ENCODE assay signal across 16 cellular contexts in the genomic region with DNA sequence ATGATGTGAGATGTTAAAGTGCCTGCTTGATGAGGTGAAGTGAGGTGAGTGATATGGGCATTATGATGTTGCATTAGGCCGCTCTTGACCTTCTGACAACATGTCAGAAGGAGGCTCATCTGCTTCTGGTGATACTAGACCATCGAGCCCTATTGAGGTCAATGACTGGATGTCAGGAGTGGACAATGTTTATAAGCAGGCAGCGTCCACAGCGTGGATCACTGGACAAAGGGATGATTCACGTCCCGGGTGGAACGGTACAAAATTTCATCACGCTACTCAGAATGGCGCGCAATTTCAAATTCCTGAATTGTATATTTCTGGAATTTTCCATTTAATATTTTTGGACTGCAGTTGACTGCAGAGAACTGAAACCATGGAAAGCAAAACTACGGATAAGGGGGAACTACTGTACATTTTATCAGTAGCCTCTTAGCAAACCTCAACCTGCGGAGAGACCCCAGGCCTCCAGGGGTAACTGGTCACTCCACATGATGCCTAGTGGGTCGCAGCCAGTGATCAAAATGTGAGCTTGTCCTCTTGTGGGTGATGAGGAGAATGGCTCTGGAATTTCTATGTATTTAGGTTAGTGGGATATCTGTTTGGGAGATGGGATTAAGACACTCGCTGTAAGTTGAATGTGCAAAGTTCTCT. TPM values are rescaled to one million over a fixed set of nuclear protein-coding genes. Genes with fewer than 3 reads are reported as not detected.
DNase-seq lines count a peak whose midpoint lies in the region; ATAC-seq and TF ChIP-seq lines count a peak whose summit lies in the region.
"Had no signal": no experiment of that assay in that cellular context is flagged by ENCODE, and none has a peak within 500 bp of the region (broad histone marks: within the 10 kb centered on the region; RNA-seq: fewer than 3 reads in every experiment).

No MANE protein-coding gene starts in this region.

- peaks cover 31% of the 10 kb centered on the region for H3K27me3 Mint-ChIP-seq in nephron progenitor cell (ENCODE audit: low read depth, poor library complexity)
- H3K27me3 Mint-ChIP-seq: CD4-positive, alpha-beta T cell had no signal

- H3K27me3 ChIP-seq in AG04450 (ENCODE audit: control insufficient read depth, insufficient read depth, low read length) (no peaks in the 10 kb centered on the region), gastroesophageal sphincter (no peaks in the 10 kb centered on the region), stomach (no peaks in the 10 kb centered on the region), heart right ventricle (no peaks in the 10 kb centered on the region)
- H3K27me3 ChIP-seq: BLaER1 treated with 17β-estradiol and CSF1 and Interleukin-3, amounts not matched to agents 10 nM and 100 nM had no signal

- peaks cover 0 to 32% (median 7%) of the 10 kb centered on the region in 3 donors for H3K4me1 ChIP-seq in gastroesophageal sphincter
- peaks cover 0 to 50% (median 39%) of the 10 kb centered on the region in 4 donors for H3K4me1 ChIP-seq in stomach
- peaks cover 0 to 16% (median 10%) of the 10 kb centered on the region in 9 donors for H3K4me1 ChIP-seq in heart right ventricle

- H3K27ac ChIP-seq in AG04450 (ENCODE audit: low read depth, low read length) (peak overlapping the region; percentile 78), gastroesophageal sphincter (peak overlapping the region in 3 of 4 donors; percentile 39 to 56 (median 44)), stomach (peak overlapping the region in 3 of 5 donors; percentile 31 to 65 (median 53)), heart right ventricle (no peak overlapping the region)
- H3K27ac ChIP-seq: BLaER1 treated with 17β-estradiol and CSF1 and Interleukin-3, amounts not matched to agents 10 nM and 100 nM had no signal

- WGBS in gastroesophageal sphincter (ENCODE audit: low coverage in 1 of 2), 2 donors: 88 to 97% methylated on average over 3 to 14 of the region's 14 CpGs
- 90 to 94% (median 91%) methylated on average over 14 of the region's 14 CpGs for WGBS in stomach, 5 donors
- WGBS in heart right ventricle, 2 donors: 96 to 97% methylated on average over 14 of the region's 14 CpGs

- peaks cover 47% of the 10 kb centered on the region for H3K4me1 Mint-ChIP-seq in nephron progenitor cell

- no peak for TF ChIP-seq EP300 in gastroesophageal sphincter (IDR thresholded peaks at IDR 0.05)
- TF ChIP-seq EP300 in stomach (IDR thresholded peaks at IDR 0.05): no peak

- no peak for TF ChIP-seq CTCF in AG04450 (IDR thresholded peaks at IDR 0.05; ENCODE audit: low read depth, low read length)
- TF ChIP-seq CTCF in gastroesophageal sphincter (IDR thresholded peaks at IDR 0.05): no peak
- TF ChIP-seq CTCF in nephron progenitor cell (IDR thresholded peaks at IDR 0.05): no peak
- TF ChIP-seq CTCF in stomach (IDR thresholded peaks at IDR 0.05): no peak
- no peak for TF ChIP-seq CTCF in GM20000 (IDR thresholded peaks at IDR 0.05; ENCODE audit: extremely low read depth, missing control alignments)
- TF ChIP-seq CTCF in heart right ventricle (IDR thresholded peaks at IDR 0.05): no peak

- no peaks in the 10 kb centered on the region for H3K36me3 Mint-ChIP-seq in nephron progenitor cell (ENCODE audit: low read depth)

- H3K4me3 ChIP-seq in AG04450 (ENCODE audit: low read depth, low read length) (no peak overlapping the region), gastroesophageal sphincter (no peak overlapping the region), stomach (no peak overlapping the region), heart right ventricle (no peak overlapping the region)
- H3K4me3 ChIP-seq: BLaER1 treated with 17β-estradiol and CSF1 and Interleukin-3, amounts not matched to agents 10 nM and 100 nM; GM12878; GM23338 had no signal

- TF ChIP-seq POLR2A in gastroesophageal sphincter (IDR thresholded peaks at IDR 0.05) (no peak), stomach (IDR thresholded peaks at IDR 0.05) (no peak)

- DNase-seq in AG04450 (ENCODE audit: low read depth, low spot score) (no peak), nephron progenitor cell (no peak), stomach (no peak), GM20000 (ENCODE audit: low spot score) (no peak), hippocampal formation (lab: John Stamatoyannopoulos, UW) (no peak), heart right ventricle (no peak), D341Med (ENCODE audit: low spot score) (no peak)
- DNase-seq: 8988T, Calu3, DMS79, H7 had no signal

- H3K27ac Mint-ChIP-seq in nephron progenitor cell: peak overlapping the region; percentile 60
- H3K27ac Mint-ChIP-seq: CD4-positive, alpha-beta T cell; GM23338 had no signal

- H3K36me3 ChIP-seq in gastroesophageal sphincter (no peaks in the 10 kb centered on the region), stomach (no peaks in the 10 kb centered on the region), heart right ventricle (no peaks in the 10 kb centered on the region)
- H3K36me3 ChIP-seq: BLaER1 treated with 17β-estradiol and CSF1 and Interleukin-3, amounts not matched to agents 10 nM and 100 nM had no signal

- H3K4me3 Mint-ChIP-seq in nephron progenitor cell: no peak overlapping the region
- H3K4me3 Mint-ChIP-seq: CD4-positive, alpha-beta T cell; GM23338 had no signal

- ATAC-seq in gastroesophageal sphincter (no peak), heart right ventricle (no peak)
- ATAC-seq: GM12878, GM23338 had no signal

- POLR2A ChIA-PET in AG04450 (lab: Yijun Ruan, JAX): no interaction called here

- intact Hi-C loops in stomach (cut with DNase I; ENCODE audit: low total_unique reads) (no loop called here), heart right ventricle (cut with DNase I) (loop anchor here in 1 of 10 donors (5.0 kb wide), 1 partner anchor 64 kb away; no protein-coding TSS in a partner anchor)

- H3K9me3 Mint-ChIP-seq in nephron progenitor cell: no peaks in the 10 kb centered on the region
- H3K9me3 Mint-ChIP-seq: CD4-positive, alpha-beta T cell had no signal

- CTCF ChIA-PET in AG04450 (lab: Charles Lee): no interaction called here

- H3K9me3 ChIP-seq in AG04450 (ENCODE audit: control insufficient read depth, insufficient read depth, low read length): no peaks in the 10 kb centered on the region
- H3K9me3 ChIP-seq in gastroesophageal sphincter: no peaks in the 10 kb centered on the region
- H3K9me3 ChIP-seq in stomach: no peaks in the 10 kb centered on the region
- H3K9me3 ChIP-seq in heart right ventricle: no peaks in the 10 kb centered on the region
- H3K9me3 ChIP-seq: BLaER1 treated with 17β-estradiol and CSF1 and Interleukin-3, amounts not matched to agents 10 nM and 100 nM had no signal

RNA-seq across cellular contexts. Expression of a gene that starts 5.7 kb away (rescaled TPM):
- polyA plus RNA-seq in AG04450 (2011; rRNA removed): 37.4 and 46.0 TPM in 2 replicates
- polyA minus RNA-seq in AG04450 (2011; rRNA and poly(A)+ RNA removed): 53.8 and 66.8 TPM in 2 replicates
- total RNA-seq in gastroesophageal sphincter: 100 to 1,000 TPM in 1 of 4 donors, 10 to 100 TPM in 3; 60.5 to 186 (median 84.1) TPM
- total RNA-seq in stomach: 10 to 100 TPM in 4 of 5 donors, 1 to 10 TPM in 1; 9.7 to 60.3 (median 28.0) TPM
- polyA plus RNA-seq in stomach: 10 to 100 TPM; 13.3 to 53.0 (median 45.3) TPM
- 10 to 100 TPM; 32.0 to 59.0 (median 49.0) TPM for total RNA-seq in heart right ventricle
- 10 to 100 TPM; 19.3 to 22.4 TPM for polyA plus RNA-seq in heart right ventricle

Comparison
In these comparisons a context has a peak if more than half of its experiments do, and no peak if none do; other contexts are left out.
1. H3K27ac ChIP-seq: peak in AG04450 (single experiment), gastroesophageal sphincter (3 of 4) and stomach (3 of 5); none in heart right ventricle (0 of 10).